In genomic region chr3:9862391-9863235, GRCh38 we compare ENCODE assay signal across 1 cellular context.
A peak's percentile ranks its signal among the peaks of the same experiment; 100 is the strongest.
TF ChIP-seq lines count a peak whose summit lies in the region.

No MANE protein-coding gene starts in this region.

TF ChIP-seq in HepG2, 621 proteins besides CTCF, POLR2A, EP300 and RAD21 (continued from another document and continues in another):
- TF ChIP-seq ZHX2 (IDR thresholded peaks at IDR 0.05; ENCODE audit: low read depth) (no peak), ZHX2 (CRISPR knock-in tag; IDR thresholded peaks at IDR 0.05; ENCODE audit: borderline replicate concordance) (no peak), ZEB1 (IDR thresholded peaks at IDR 0.05; ENCODE audit: insufficient replicate concordance, low read depth) (peak; percentile 70), GMEB1 (CRISPR knock-in tag; IDR thresholded peaks at IDR 0.05; ENCODE audit: borderline replicate concordance) (no peak; the same call in 1 of the 2 replicates), KMT2A (CRISPR knock-in tag; IDR thresholded peaks at IDR 0.05) (peak; percentile 78; the same call in 1 of the 2 replicates), ZBTB8A (CRISPR knock-in tag; IDR thresholded peaks at IDR 0.05; ENCODE audit: borderline replicate concordance, low read depth) (peak; percentile 95), ZNF335 (CRISPR knock-in tag; IDR thresholded peaks at IDR 0.05) (no peak), PAXIP1 (CRISPR knock-in tag; conservative IDR thresholded peaks at IDR 0.05) (no peak; the same call in 1 of the 2 replicates), JUNB (CRISPR knock-in tag; IDR thresholded peaks at IDR 0.05; ENCODE audit: borderline replicate concordance) (no peak), AKAP8 (CRISPR knock-in tag; IDR thresholded peaks at IDR 0.05) (0 out of 2 replicates have a peak, but pooled peaks have one; percentile 26), ZNF549 (CRISPR knock-in tag; IDR thresholded peaks at IDR 0.05) (no peak), MEIS1 (CRISPR knock-in tag; IDR thresholded peaks at IDR 0.05; ENCODE audit: borderline replicate concordance) (peak; percentile 78; the same call in 1 of the 2 replicates), ZNF10 (CRISPR knock-in tag; IDR thresholded peaks at IDR 0.05; ENCODE audit: borderline replicate concordance, low read depth) (no peak), PHF8 (CRISPR knock-in tag; IDR thresholded peaks at IDR 0.05) (peak; percentile 70), ZNF574 (CRISPR knock-in tag; IDR thresholded peaks at IDR 0.05) (peak; percentile 93), ZNF672 (CRISPR knock-in tag; IDR thresholded peaks at IDR 0.05) (no peak), HNRNPUL1 (IDR thresholded peaks at IDR 0.05; ENCODE audit: low read depth, low read length) (no peak), STAT6 (CRISPR knock-in tag; IDR thresholded peaks at IDR 0.05; ENCODE audit: borderline replicate concordance) (no peak), ZSCAN12 (CRISPR knock-in tag; IDR thresholded peaks at IDR 0.05) (no peak), HDAC2 (CRISPR knock-in tag; IDR thresholded peaks at IDR 0.05) (peak; percentile 59), ZC3H13 (CRISPR knock-in tag; IDR thresholded peaks at IDR 0.05) (no peak), ZNF639 (CRISPR knock-in tag; conservative IDR thresholded peaks at IDR 0.05) (no peak; the same call in 1 of the 2 replicates), ZNF691 (CRISPR knock-in tag; IDR thresholded peaks at IDR 0.05; ENCODE audit: borderline replicate concordance, low read depth) (peak; percentile 61; the same call in 1 of the 2 replicates), PRMT3 (CRISPR knock-in tag; IDR thresholded peaks at IDR 0.05; ENCODE audit: borderline replicate concordance, low read depth) (0 out of 2 replicates have a peak, but pooled peaks have one; percentile 19), GLI4 (CRISPR knock-in tag; IDR thresholded peaks at IDR 0.05; ENCODE audit: borderline replicate concordance) (no peak), MED13 (CRISPR knock-in tag; IDR thresholded peaks at IDR 0.05) (no peak), MIER2 (CRISPR knock-in tag; IDR thresholded peaks at IDR 0.05) (0 out of 2 replicates have a peak, but pooled peaks have one; percentile 30), CBX1 (IDR thresholded peaks at IDR 0.05; ENCODE audit: low read depth) (no peak), SMYD3 (CRISPR knock-in tag; IDR thresholded peaks at IDR 0.05) (no peak), RXRB (CRISPR knock-in tag; IDR thresholded peaks at IDR 0.05; ENCODE audit: borderline replicate concordance) (peak; percentile 52), SKIL (CRISPR knock-in tag; IDR thresholded peaks at IDR 0.05; ENCODE audit: borderline replicate concordance) (no peak), IRF1 (CRISPR knock-in tag; IDR thresholded peaks at IDR 0.05; ENCODE audit: low read depth) (0 out of 2 replicates have a peak, but pooled peaks have one; percentile 22), ZMAT5 (CRISPR knock-in tag; IDR thresholded peaks at IDR 0.05; ENCODE audit: borderline replicate concordance, low read depth) (no peak)
